Comparison of ENCODE assay signal across 16 cellular contexts in genomic region chr11:122706261-122706660, GRCh38. TPM values are rescaled to one million over a fixed set of nuclear protein-coding genes. Genes with fewer than 3 reads are reported as not detected.
DNase-seq lines count a peak whose midpoint lies in the region; ATAC-seq and TF ChIP-seq lines count a peak whose summit lies in the region.
"Had no signal": no experiment of that assay in that cellular context is flagged by ENCODE, and none has a peak within 500 bp of the region (broad histone marks: within the 10 kb centered on the region; RNA-seq: fewer than 3 reads in every experiment).

No MANE protein-coding gene starts in this region.

- peaks cover 58% of the 10 kb centered on the region for H3K4me1 Mint-ChIP-seq in activated T-cell treated with anti-CD3 and anti-CD28 coated beads, Interleukin-2, amount 50 U/mL, for 24 hours (ENCODE audit: low read depth)
- H3K4me1 Mint-ChIP-seq in activated T-cell treated with anti-CD3 and anti-CD28 coated beads, Interleukin-2, amount 50 U/mL, for 4 hours (ENCODE audit: low read depth) = peaks cover 41% of the 10 kb centered on the region
- peaks cover 34 to 75% of the 10 kb centered on the region in 2 donors for H3K4me1 Mint-ChIP-seq in stimulated activated naive B cell treated with anti-CD40 and anti-IgM and Interleukin-4, amounts not matched to agents 10 μg/mL and 1 μg/mL and 100 μg/mL, for 72 hours

- no peaks in the 10 kb centered on the region for H3K27me3 Mint-ChIP-seq in activated T-cell treated with anti-CD3 and anti-CD28 coated beads, Interleukin-2, amount 50 U/mL, for 24 hours
- H3K27me3 Mint-ChIP-seq in activated T-cell treated with anti-CD3 and anti-CD28 coated beads, Interleukin-2, amount 50 U/mL, for 4 hours (ENCODE audit: low read depth) = no peaks in the 10 kb centered on the region
- H3K27me3 Mint-ChIP-seq in stimulated activated naive B cell treated with anti-CD40 and anti-IgM and Interleukin-4, amounts not matched to agents 10 μg/mL and 1 μg/mL and 100 μg/mL, for 72 hours = no peaks in the 10 kb centered on the region
- H3K27me3 Mint-ChIP-seq: activated naive CD4-positive, alpha-beta T cell treated with anti-CD3 and anti-CD28 coated beads, Interleukin-2, amount 50 U/mL, for 24 hours had no signal

- peaks cover 13% of the 10 kb centered on the region for H3K36me3 Mint-ChIP-seq in activated T-cell treated with anti-CD3 and anti-CD28 coated beads, Interleukin-2, amount 50 U/mL, for 24 hours (ENCODE audit: low read depth)
- H3K36me3 Mint-ChIP-seq in activated T-cell treated with anti-CD3 and anti-CD28 coated beads, Interleukin-2, amount 50 U/mL, for 4 hours (ENCODE audit: insufficient read depth) = peaks cover 18% of the 10 kb centered on the region
- peaks cover 13 to 19% of the 10 kb centered on the region in 2 donors for H3K36me3 Mint-ChIP-seq in stimulated activated naive B cell treated with anti-CD40 and anti-IgM and Interleukin-4, amounts not matched to agents 10 μg/mL and 1 μg/mL and 100 μg/mL, for 72 hours

- no peaks in the 10 kb centered on the region for H3K27me3 ChIP-seq in effector memory CD4-positive, alpha-beta T cell (replicated peaks; ENCODE audit: control insufficient read depth, insufficient read depth, low read length, poor library complexity, severe bottlenecking)
- no peaks in the 10 kb centered on the region for H3K27me3 ChIP-seq in aorta (ENCODE audit: control insufficient read depth in 1 of 2, insufficient read depth in 2 of 2, low read length in 1 of 2)

- TF ChIP-seq CTCF in fibroblast of the aortic adventitia (IDR thresholded peaks at IDR 0.05; ENCODE audit: insufficient read depth, low read length) = no peak

- ATAC-seq in activated T-cell treated with anti-CD3 and anti-CD28 coated beads, Interleukin-2, amount 50 U/mL, for 4 hours = no peak
- ATAC-seq in stimulated activated naive B cell treated with anti-CD40 and anti-IgM and Interleukin-4, amounts not matched to agents 10 μg/mL and 1 μg/mL and 100 μg/mL, for 72 hours (replicated peaks) = no peak
- no peak for ATAC-seq in aorta (ENCODE audit: low FRiP score)

- 52 to 55% methylated on average over 3 of the region's 3 CpGs for WGBS in aorta, 2 donors

- H3K4me3 ChIP-seq in fibroblast of the aortic adventitia (ENCODE audit: low read depth, low read length) (no peak overlapping the region), aorta (ENCODE audit: low read length in 2 of 2) (no peak overlapping the region)
- no peak overlapping the region for H3K4me3 ChIP-seq in effector memory CD4-positive, alpha-beta T cell (ENCODE audit: insufficient read depth, low read depth, low read length, poor library complexity, severe bottlenecking)
- H3K4me3 ChIP-seq: lung, SK-N-MC, skin epidermis had no signal

- H3K36me3 ChIP-seq in effector memory CD4-positive, alpha-beta T cell (ENCODE audit: control insufficient read depth, insufficient read depth, low read length) = no peaks in the 10 kb centered on the region
- peaks cover 0 to 2% of the 10 kb centered on the region in 2 donors for H3K36me3 ChIP-seq in aorta (ENCODE audit: control insufficient read depth in 1 of 2, insufficient read depth in 2 of 2, low read length in 1 of 2)
- H3K36me3 ChIP-seq: WERI-Rb-1 had no signal

- intact Hi-C loops in aorta (cut with DNase I) = no loop called here

- no peaks in the 10 kb centered on the region for H3K9me3 ChIP-seq in effector memory CD4-positive, alpha-beta T cell (ENCODE audit: control insufficient read depth, low read length)
- H3K9me3 ChIP-seq in aorta (ENCODE audit: control insufficient read depth, low read length) = no peaks in the 10 kb centered on the region

- no peak overlapping the region for H3K27ac ChIP-seq in effector memory CD4-positive, alpha-beta T cell (ENCODE audit: insufficient read depth, low read length, poor library complexity, severe bottlenecking)
- H3K27ac ChIP-seq in aorta (ENCODE audit: low read depth in 1 of 2, low read length in 2 of 2) = no peak overlapping the region
- H3K27ac ChIP-seq: SK-N-MC, WERI-Rb-1 had no signal

- DNase-seq in activated T-cell treated with anti-CD3 and anti-CD28 coated beads, Interleukin-2, amount 50 U/mL, for 24 hours = no peak
- no peak for DNase-seq in activated T-cell treated with anti-CD3 and anti-CD28 coated beads, Interleukin-2, amount 50 U/mL, for 4 hours
- DNase-seq in RPMI7951 (ENCODE audit: low read depth) (peak; percentile 46), fibroblast of the aortic adventitia (ENCODE audit: low read depth) (peak; percentile 48), aorta (no peak)
- DNase-seq in stimulated activated naive B cell treated with anti-CD40 and anti-IgM and Interleukin-4, amounts not matched to agents 10 μg/mL and 1 μg/mL and 100 μg/mL, for 72 hours = no peak
- DNase-seq in effector memory CD4-positive, alpha-beta T cell = no peak
- DNase-seq in stimulated activated CD4-positive, alpha-beta T cell treated with anti-CD3 and anti-CD28 coated beads, Interleukin-4, amount 100 ng/mL, for 4 hours = no peak
- DNase-seq: cerebellar nuclear complex, NCI-H1930, nucleus accumbens, WERI-Rb-1 had no signal

- H3K9me3 Mint-ChIP-seq in activated T-cell treated with anti-CD3 and anti-CD28 coated beads, Interleukin-2, amount 50 U/mL, for 24 hours = no peaks in the 10 kb centered on the region
- no peaks in the 10 kb centered on the region for H3K9me3 Mint-ChIP-seq in activated T-cell treated with anti-CD3 and anti-CD28 coated beads, Interleukin-2, amount 50 U/mL, for 4 hours
- H3K9me3 Mint-ChIP-seq in stimulated activated naive B cell treated with anti-CD40 and anti-IgM and Interleukin-4, amounts not matched to agents 10 μg/mL and 1 μg/mL and 100 μg/mL, for 72 hours = no peaks in the 10 kb centered on the region
- H3K9me3 Mint-ChIP-seq: activated naive CD4-positive, alpha-beta T cell treated with anti-CD3 and anti-CD28 coated beads, Interleukin-2, amount 50 U/mL, for 24 hours had no signal

- H3K4me1 ChIP-seq in effector memory CD4-positive, alpha-beta T cell (ENCODE audit: control insufficient read depth, insufficient read depth, low read length, poor library complexity, severe bottlenecking) = peaks cover 6% of the 10 kb centered on the region
- H3K4me1 ChIP-seq in aorta (ENCODE audit: control insufficient read depth in 1 of 2, insufficient read depth in 2 of 2, low read length in 2 of 2) = no peaks in the 10 kb centered on the region

- H3K4me3 Mint-ChIP-seq in activated T-cell treated with anti-CD3 and anti-CD28 coated beads, Interleukin-2, amount 50 U/mL, for 24 hours = no peak overlapping the region
- no peak overlapping the region for H3K4me3 Mint-ChIP-seq in activated T-cell treated with anti-CD3 and anti-CD28 coated beads, Interleukin-2, amount 50 U/mL, for 4 hours
- no peak overlapping the region for H3K4me3 Mint-ChIP-seq in stimulated activated naive B cell treated with anti-CD40 and anti-IgM and Interleukin-4, amounts not matched to agents 10 μg/mL and 1 μg/mL and 100 μg/mL, for 72 hours
- H3K4me3 Mint-ChIP-seq: activated naive CD4-positive, alpha-beta T cell treated with anti-CD3 and anti-CD28 coated beads, Interleukin-2, amount 50 U/mL, for 24 hours had no signal

- H3K27ac Mint-ChIP-seq in activated T-cell treated with anti-CD3 and anti-CD28 coated beads, Interleukin-2, amount 50 U/mL, for 24 hours = peak overlapping the region; percentile 20
- peak overlapping the region; percentile 16 for H3K27ac Mint-ChIP-seq in stimulated activated naive B cell treated with anti-CD40 and anti-IgM and Interleukin-4, amounts not matched to agents 10 μg/mL and 1 μg/mL and 100 μg/mL, for 72 hours
- H3K27ac Mint-ChIP-seq: activated naive CD4-positive, alpha-beta T cell treated with anti-CD3 and anti-CD28 coated beads, Interleukin-2, amount 50 U/mL, for 24 hours had no signal

RNA-seq across cellular contexts. Expression of gene UBASH3B, which starts 50.7 kb away (rescaled TPM):
- 10 to 100 TPM; 37.6 to 53.3 (median 39.9) TPM for total RNA-seq in activated T-cell treated with anti-CD3 and anti-CD28 coated beads, Interleukin-2, amount 50 U/mL, for 4 hours
- total RNA-seq in RPMI7951 (2014; rRNA removed; shearing (Covaris generic)) = 14.3 and 16.0 TPM in 2 replicates
- total RNA-seq in fibroblast of the aortic adventitia (ENCODE audit: low replicate concordance) (3.5 and 23.2 TPM in 2 replicates), aorta (10 to 100 TPM; 11.1 to 15.1 TPM)
- 1 to 10 TPM in 1 of 2 donors, under 1 TPM in 1; 0.28 to 1.0 TPM for polyA plus RNA-seq in aorta

Comparison
In these comparisons a context has a peak if more than half of its experiments do, and no peak if none do; other contexts are left out.
1. DNase-seq: peak in RPMI7951 (single experiment) and fibroblast of the aortic adventitia (single experiment); none in activated T-cell treated with anti-CD3 and anti-CD28 coated beads, Interleukin-2, amount 50 U/mL, for 24 hours (single experiment), activated T-cell treated with anti-CD3 and anti-CD28 coated beads, Interleukin-2, amount 50 U/mL, for 4 hours (single experiment), stimulated activated naive B cell treated with anti-CD40 and anti-IgM and Interleukin-4, amounts not matched to agents 10 μg/mL and 1 μg/mL and 100 μg/mL, for 72 hours (single experiment), effector memory CD4-positive, alpha-beta T cell (0 of 3), aorta (0 of 2) and stimulated activated CD4-positive, alpha-beta T cell treated with anti-CD3 and anti-CD28 coated beads, Interleukin-4, amount 100 ng/mL, for 4 hours (0 of 2).